ENCODE assay signal across 6 cellular contexts in the genomic region with DNA sequence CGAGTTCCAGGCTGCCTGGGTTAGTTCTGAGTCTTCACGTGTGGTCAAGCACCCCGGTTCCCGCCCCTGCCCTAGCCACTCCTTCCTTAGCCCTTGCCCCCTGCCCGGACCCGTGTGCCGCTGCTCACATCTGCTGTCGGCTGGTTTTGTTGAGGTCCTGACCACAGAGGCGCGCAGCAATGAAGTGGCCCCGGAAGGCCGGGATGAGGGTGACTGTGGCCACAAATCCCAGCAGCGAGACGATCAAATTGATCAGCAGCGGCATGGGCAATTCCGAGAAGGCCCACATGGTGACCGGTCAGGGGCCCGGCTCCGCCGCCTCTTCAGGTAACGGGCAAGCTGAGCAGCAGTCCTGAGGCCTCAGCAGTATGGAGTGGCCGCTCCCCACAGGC. TPM values are rescaled to one million over a fixed set of nuclear protein-coding genes. Genes with fewer than 3 reads are reported as not detected.
DNase-seq lines count a peak whose midpoint lies in the region; ATAC-seq and TF ChIP-seq lines count a peak whose summit lies in the region.

No MANE protein-coding gene starts in this region.

- H3K9me3 ChIP-seq in SK-N-MC (ENCODE audit: low read depth, low read length) (no peaks in the 10 kb centered on the region), vagina (no peaks in the 10 kb centered on the region)

- peaks cover 29% of the 10 kb centered on the region for H3K36me3 ChIP-seq in SK-N-MC (ENCODE audit: insufficient read depth, low read length)
- H3K36me3 ChIP-seq in vagina: peaks cover 0 to 21% of the 10 kb centered on the region in 2 donors

- H3K27ac ChIP-seq in SK-N-MC (peak overlapping the region; percentile 100; the same call in 1 of the 2 replicates), vagina (peak overlapping the region; percentile 86)

- no peaks in the 10 kb centered on the region for H3K27me3 ChIP-seq in vagina

- H3K4me3 ChIP-seq in SK-N-MC (peak overlapping the region; percentile 95), vagina (peak overlapping the region; percentile 71 to 96)

- TF ChIP-seq POLR2A in vagina (IDR thresholded peaks at IDR 0.05): no peak

- intact Hi-C loops in vagina (cut with DNase I): loop anchor here (10.0 kb wide), 1 partner anchor 233 kb away; the partner anchor contains the start of gene RNF26

- peak; percentile 34 for DNase-seq in AG08396 (ENCODE audit: low spot score)
- no peak for DNase-seq in SK-N-MC (ENCODE audit: low read depth, low spot score)
- peak; percentile 40 for DNase-seq in hepatic stellate cell (ENCODE audit: low spot score)
- DNase-seq in vagina (ENCODE audit: extremely low spot score in 2 of 2): no peak

- H3K9ac ChIP-seq in SK-N-MC (ENCODE audit: insufficient read length): peak overlapping the region; percentile 96

- no peak for TF ChIP-seq CTCF in vagina (IDR thresholded peaks at IDR 0.05)

- ATAC-seq in GM21529 (IDR thresholded peaks at IDR 0.05; ENCODE audit: unreplicated experiment) (peak; percentile 11), GM18519 (IDR thresholded peaks at IDR 0.05; ENCODE audit: low FRiP score, unreplicated experiment) (no peak)

- peaks cover 37% of the 10 kb centered on the region for H3K4me1 ChIP-seq in vagina

RNA-seq across cellular contexts. Expression of gene DPAGT1, which starts 0.3 kb away (rescaled TPM):
- 18.2 TPM for total RNA-seq in vagina

RNA-seq across cellular contexts. Expression of gene C2CD2L, which starts 5.8 kb away (rescaled TPM):
- total RNA-seq in vagina: 7.1 TPM

RNA-seq across cellular contexts. Expression of gene HMBS, which starts 16.7 kb away (rescaled TPM):
- total RNA-seq in vagina: 13.5 TPM

RNA-seq across cellular contexts. Expression of gene HINFP, which starts 20.0 kb away (rescaled TPM):
- total RNA-seq in vagina: 22.1 TPM

RNA-seq across cellular contexts. Expression of gene VPS11, which starts 33.7 kb away (rescaled TPM):
- 56.0 TPM for total RNA-seq in vagina

Comparison
In these comparisons a context has a peak if more than half of its experiments do, and no peak if none do; other contexts are left out.
1. DNase-seq: peak in AG08396 (single experiment) and hepatic stellate cell (single experiment); none in SK-N-MC (single experiment) and vagina (0 of 2).